1 cellular context compared by ENCODE assay signal in the genomic region with DNA sequence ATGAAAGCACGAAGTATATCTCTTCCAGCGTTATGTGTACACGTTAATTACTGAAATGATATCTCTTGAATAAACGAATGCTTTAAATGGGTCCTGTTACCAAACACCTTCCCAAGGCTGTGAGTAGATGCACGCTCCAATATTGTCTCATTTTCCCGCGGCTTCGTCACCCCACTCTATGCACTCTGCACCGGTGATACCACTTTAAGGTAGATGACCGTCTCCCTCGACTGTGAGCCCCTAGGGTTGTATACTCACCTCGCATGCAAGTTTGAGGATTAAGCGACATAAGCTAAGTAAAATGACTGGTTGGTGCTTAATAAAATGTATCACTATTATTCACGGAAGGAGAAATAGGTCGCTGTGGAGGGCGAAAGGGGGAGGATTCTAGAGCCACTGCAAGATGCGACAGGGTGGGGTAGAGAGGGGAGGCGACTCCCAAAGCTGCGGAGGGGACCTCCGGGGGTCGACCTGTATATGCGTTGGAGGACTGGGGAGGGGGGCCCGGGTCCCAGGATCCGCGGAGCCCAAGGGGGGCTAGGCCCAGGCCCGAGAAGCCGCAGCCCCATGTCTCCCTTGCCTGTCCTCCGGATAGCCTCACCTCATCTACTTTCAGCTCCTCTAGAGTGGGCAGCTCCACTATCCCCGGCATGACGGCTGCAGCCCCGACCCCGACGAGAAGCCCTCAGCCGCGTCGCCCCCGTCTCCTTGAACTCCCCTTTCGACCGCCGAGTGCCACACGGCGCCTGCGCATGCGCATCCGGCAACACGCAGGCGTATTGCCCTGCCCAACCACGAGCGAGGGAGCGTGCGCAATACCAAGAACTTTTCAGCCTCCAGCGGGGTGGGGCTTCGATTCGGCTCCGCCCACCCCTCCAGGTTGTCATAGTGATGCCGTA.
TF ChIP-seq lines count a peak whose summit lies in the region.

A gene (plus strand): TSS at position 883 of the 899 bp plus-strand sequence. CDS start 65 bp downstream, outside the sequence.
A gene (minus strand): TSS at position 754 of the 899 bp plus-strand sequence. CDS start 102 bp downstream, at position 652.

TF ChIP-seq in HepG2, 621 proteins besides CTCF, POLR2A, EP300 and RAD21 (continued from another document and continues in another):
- TF ChIP-seq SP1 (IDR thresholded peaks at IDR 0.05) (no peak), SP1 (CRISPR knock-in tag; IDR thresholded peaks at IDR 0.05) (peak; percentile 62), KDM3A (CRISPR knock-in tag; IDR thresholded peaks at IDR 0.05; ENCODE audit: low read depth) (no peak), ZNF768 (CRISPR knock-in tag; IDR thresholded peaks at IDR 0.05) (peak; percentile 50; the same call in 1 of the 2 replicates), ZNF235 (CRISPR knock-in tag; IDR thresholded peaks at IDR 0.05; ENCODE audit: borderline replicate concordance) (no peak), ZNF451 (CRISPR knock-in tag; IDR thresholded peaks at IDR 0.05) (no peak), ZNF546 (CRISPR knock-in tag; conservative IDR thresholded peaks at IDR 0.05) (no peak), MBD4 (IDR thresholded peaks at IDR 0.05; ENCODE audit: borderline replicate concordance, low read length) (no peak), EHMT2 (IDR thresholded peaks at IDR 0.05; ENCODE audit: borderline replicate concordance, low read depth, low read length) (no peak), ZSCAN21 (CRISPR knock-in tag; IDR thresholded peaks at IDR 0.05; ENCODE audit: borderline replicate concordance) (no peak), KDM5B (CRISPR knock-in tag; IDR thresholded peaks at IDR 0.05; ENCODE audit: borderline replicate concordance) (peak; percentile 91), ZNF230 (CRISPR knock-in tag; IDR thresholded peaks at IDR 0.05) (0 out of 2 replicates have a peak, but pooled peaks have one; percentile 66), ZNF3 (CRISPR knock-in tag; IDR thresholded peaks at IDR 0.05) (no peak), GTF2F1 (IDR thresholded peaks at IDR 0.05; ENCODE audit: low read length) (no peak), RXRA (CRISPR knock-in tag; IDR thresholded peaks at IDR 0.05) (peak; percentile 62), NR2C2 (CRISPR knock-in tag; IDR thresholded peaks at IDR 0.05; ENCODE audit: borderline replicate concordance) (peak; percentile 35), ZNF468 (CRISPR knock-in tag; IDR thresholded peaks at IDR 0.05) (no peak), TRIM24 (CRISPR knock-in tag; IDR thresholded peaks at IDR 0.05) (no peak), MED13 (CRISPR knock-in tag; IDR thresholded peaks at IDR 0.05) (no peak), ZNF343 (CRISPR knock-in tag; IDR thresholded peaks at IDR 0.05) (no peak), FOXA1 (IDR thresholded peaks at IDR 0.05) (no peak), FOXA1 (CRISPR knock-in tag; IDR thresholded peaks at IDR 0.05) (no peak), PAWR (CRISPR knock-in tag; IDR thresholded peaks at IDR 0.05; ENCODE audit: borderline replicate concordance) (no peak), ZNF264 (CRISPR knock-in tag; IDR thresholded peaks at IDR 0.05) (no peak), POLR2G (IDR thresholded peaks at IDR 0.05; ENCODE audit: low read depth, low read length) (peak; percentile 87), ZNF589 (CRISPR knock-in tag; conservative IDR thresholded peaks at IDR 0.05) (no peak), ZNF441 (CRISPR knock-in tag; IDR thresholded peaks at IDR 0.05; ENCODE audit: borderline replicate concordance) (no peak), SIN3A (IDR thresholded peaks at IDR 0.05; ENCODE audit: borderline replicate concordance, low read depth, low read length) (no peak), ZZZ3 (CRISPR knock-in tag; IDR thresholded peaks at IDR 0.05; ENCODE audit: borderline replicate concordance) (0 out of 2 replicates have a peak, but pooled peaks have one; percentile 40), ZNF558 (CRISPR knock-in tag; IDR thresholded peaks at IDR 0.05; ENCODE audit: borderline replicate concordance) (no peak), FOSL2 (CRISPR knock-in tag; IDR thresholded peaks at IDR 0.05) (peak; percentile 8; the same call in 1 of the 2 replicates), ZNF256 (CRISPR knock-in tag; conservative IDR thresholded peaks at IDR 0.05) (0 out of 2 replicates have a peak, but pooled peaks have one; percentile 48), ZFP41 (CRISPR knock-in tag; IDR thresholded peaks at IDR 0.05; ENCODE audit: borderline replicate concordance) (no peak), TEAD3 (CRISPR knock-in tag; optimal IDR thresholded peaks at IDR 0.05; ENCODE audit: borderline replicate concordance) (peak; percentile 42), ZNF674 (CRISPR knock-in tag; IDR thresholded peaks at IDR 0.05; ENCODE audit: low read depth) (no peak), ZNF337 (CRISPR knock-in tag; IDR thresholded peaks at IDR 0.05; ENCODE audit: borderline replicate concordance, low read depth) (no peak), ELF1 (CRISPR knock-in tag; IDR thresholded peaks at IDR 0.05) (no peak), ZNF274 (CRISPR knock-in tag; IDR thresholded peaks at IDR 0.05) (no peak), ZNF326 (CRISPR knock-in tag; IDR thresholded peaks at IDR 0.05; ENCODE audit: borderline replicate concordance) (no peak)
- TF ChIP-seq, protein P1, sequence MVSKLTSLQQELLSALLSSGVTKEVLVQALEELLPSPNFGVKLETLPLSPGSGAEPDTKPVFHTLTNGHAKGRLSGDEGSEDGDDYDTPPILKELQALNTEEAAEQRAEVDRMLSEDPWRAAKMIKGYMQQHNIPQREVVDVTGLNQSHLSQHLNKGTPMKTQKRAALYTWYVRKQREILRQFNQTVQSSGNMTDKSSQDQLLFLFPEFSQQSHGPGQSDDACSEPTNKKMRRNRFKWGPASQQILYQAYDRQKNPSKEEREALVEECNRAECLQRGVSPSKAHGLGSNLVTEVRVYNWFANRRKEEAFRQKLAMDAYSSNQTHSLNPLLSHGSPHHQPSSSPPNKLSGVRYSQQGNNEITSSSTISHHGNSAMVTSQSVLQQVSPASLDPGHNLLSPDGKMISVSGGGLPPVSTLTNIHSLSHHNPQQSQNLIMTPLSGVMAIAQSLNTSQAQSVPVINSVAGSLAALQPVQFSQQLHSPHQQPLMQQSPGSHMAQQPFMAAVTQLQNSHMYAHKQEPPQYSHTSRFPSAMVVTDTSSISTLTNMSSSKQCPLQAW (CRISPR knock-in tag; IDR thresholded peaks at IDR 0.05): peak; percentile 53; the same call in 1 of the 2 replicates
- TF ChIP-seq, protein P2, sequence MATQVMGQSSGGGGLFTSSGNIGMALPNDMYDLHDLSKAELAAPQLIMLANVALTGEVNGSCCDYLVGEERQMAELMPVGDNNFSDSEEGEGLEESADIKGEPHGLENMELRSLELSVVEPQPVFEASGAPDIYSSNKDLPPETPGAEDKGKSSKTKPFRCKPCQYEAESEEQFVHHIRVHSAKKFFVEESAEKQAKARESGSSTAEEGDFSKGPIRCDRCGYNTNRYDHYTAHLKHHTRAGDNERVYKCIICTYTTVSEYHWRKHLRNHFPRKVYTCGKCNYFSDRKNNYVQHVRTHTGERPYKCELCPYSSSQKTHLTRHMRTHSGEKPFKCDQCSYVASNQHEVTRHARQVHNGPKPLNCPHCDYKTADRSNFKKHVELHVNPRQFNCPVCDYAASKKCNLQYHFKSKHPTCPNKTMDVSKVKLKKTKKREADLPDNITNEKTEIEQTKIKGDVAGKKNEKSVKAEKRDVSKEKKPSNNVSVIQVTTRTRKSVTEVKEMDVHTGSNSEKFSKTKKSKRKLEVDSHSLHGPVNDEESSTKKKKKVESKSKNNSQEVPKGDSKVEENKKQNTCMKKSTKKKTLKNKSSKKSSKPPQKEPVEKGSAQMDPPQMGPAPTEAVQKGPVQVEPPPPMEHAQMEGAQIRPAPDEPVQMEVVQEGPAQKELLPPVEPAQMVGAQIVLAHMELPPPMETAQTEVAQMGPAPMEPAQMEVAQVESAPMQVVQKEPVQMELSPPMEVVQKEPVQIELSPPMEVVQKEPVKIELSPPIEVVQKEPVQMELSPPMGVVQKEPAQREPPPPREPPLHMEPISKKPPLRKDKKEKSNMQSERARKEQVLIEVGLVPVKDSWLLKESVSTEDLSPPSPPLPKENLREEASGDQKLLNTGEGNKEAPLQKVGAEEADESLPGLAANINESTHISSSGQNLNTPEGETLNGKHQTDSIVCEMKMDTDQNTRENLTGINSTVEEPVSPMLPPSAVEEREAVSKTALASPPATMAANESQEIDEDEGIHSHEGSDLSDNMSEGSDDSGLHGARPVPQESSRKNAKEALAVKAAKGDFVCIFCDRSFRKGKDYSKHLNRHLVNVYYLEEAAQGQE (IDR thresholded peaks at IDR 0.05; ENCODE audit: borderline replicate concordance in 1 of 2, low read depth in 1 of 2, low read length in 2 of 2): no peak
- TF ChIP-seq, protein P3, sequence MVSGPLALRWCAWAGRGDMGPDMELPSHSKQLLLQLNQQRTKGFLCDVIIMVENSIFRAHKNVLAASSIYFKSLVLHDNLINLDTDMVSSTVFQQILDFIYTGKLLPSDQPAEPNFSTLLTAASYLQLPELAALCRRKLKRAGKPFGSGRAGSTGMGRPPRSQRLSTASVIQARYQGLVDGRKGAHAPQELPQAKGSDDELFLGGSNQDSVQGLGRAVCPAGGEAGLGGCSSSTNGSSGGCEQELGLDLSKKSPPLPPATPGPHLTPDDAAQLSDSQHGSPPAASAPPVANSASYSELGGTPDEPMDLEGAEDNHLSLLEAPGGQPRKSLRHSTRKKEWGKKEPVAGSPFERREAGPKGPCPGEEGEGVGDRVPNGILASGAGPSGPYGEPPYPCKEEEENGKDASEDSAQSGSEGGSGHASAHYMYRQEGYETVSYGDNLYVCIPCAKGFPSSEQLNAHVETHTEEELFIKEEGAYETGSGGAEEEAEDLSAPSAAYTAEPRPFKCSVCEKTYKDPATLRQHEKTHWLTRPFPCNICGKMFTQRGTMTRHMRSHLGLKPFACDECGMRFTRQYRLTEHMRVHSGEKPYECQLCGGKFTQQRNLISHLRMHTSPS (CRISPR knock-in tag; IDR thresholded peaks at IDR 0.05; ENCODE audit: low read depth): no peak
- TF ChIP-seq, protein P4, sequence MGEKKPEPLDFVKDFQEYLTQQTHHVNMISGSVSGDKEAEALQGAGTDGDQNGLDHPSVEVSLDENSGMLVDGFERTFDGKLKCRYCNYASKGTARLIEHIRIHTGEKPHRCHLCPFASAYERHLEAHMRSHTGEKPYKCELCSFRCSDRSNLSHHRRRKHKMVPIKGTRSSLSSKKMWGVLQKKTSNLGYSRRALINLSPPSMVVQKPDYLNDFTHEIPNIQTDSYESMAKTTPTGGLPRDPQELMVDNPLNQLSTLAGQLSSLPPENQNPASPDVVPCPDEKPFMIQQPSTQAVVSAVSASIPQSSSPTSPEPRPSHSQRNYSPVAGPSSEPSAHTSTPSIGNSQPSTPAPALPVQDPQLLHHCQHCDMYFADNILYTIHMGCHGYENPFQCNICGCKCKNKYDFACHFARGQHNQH (CRISPR knock-in tag; IDR thresholded peaks at IDR 0.05): peak; percentile 58; the same call in 1 of the 2 replicates
- TF ChIP-seq, protein P5, sequence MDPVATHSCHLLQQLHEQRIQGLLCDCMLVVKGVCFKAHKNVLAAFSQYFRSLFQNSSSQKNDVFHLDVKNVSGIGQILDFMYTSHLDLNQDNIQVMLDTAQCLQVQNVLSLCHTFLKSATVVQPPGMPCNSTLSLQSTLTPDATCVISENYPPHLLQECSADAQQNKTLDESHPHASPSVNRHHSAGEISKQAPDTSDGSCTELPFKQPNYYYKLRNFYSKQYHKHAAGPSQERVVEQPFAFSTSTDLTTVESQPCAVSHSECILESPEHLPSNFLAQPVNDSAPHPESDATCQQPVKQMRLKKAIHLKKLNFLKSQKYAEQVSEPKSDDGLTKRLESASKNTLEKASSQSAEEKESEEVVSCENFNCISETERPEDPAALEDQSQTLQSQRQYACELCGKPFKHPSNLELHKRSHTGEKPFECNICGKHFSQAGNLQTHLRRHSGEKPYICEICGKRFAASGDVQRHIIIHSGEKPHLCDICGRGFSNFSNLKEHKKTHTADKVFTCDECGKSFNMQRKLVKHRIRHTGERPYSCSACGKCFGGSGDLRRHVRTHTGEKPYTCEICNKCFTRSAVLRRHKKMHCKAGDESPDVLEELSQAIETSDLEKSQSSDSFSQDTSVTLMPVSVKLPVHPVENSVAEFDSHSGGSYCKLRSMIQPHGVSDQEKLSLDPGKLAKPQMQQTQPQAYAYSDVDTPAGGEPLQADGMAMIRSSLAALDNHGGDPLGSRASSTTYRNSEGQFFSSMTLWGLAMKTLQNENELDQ (CRISPR knock-in tag; IDR thresholded peaks at IDR 0.05; ENCODE audit: borderline replicate concordance): no peak
- TF ChIP-seq, protein P6, sequence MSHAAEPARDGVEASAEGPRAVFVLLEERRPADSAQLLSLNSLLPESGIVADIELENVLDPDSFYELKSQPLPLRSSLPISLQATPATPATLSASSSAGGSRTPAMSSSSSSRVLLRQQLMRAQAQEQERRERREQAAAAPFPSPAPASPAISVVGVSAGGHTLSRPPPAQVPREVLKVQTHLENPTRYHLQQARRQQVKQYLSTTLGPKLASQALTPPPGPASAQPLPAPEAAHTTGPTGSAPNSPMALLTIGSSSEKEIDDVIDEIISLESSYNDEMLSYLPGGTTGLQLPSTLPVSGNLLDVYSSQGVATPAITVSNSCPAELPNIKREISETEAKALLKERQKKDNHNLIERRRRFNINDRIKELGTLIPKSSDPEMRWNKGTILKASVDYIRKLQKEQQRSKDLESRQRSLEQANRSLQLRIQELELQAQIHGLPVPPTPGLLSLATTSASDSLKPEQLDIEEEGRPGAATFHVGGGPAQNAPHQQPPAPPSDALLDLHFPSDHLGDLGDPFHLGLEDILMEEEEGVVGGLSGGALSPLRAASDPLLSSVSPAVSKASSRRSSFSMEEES (CRISPR knock-in tag; IDR thresholded peaks at IDR 0.05): no peak
- TF ChIP-seq, protein P7, sequence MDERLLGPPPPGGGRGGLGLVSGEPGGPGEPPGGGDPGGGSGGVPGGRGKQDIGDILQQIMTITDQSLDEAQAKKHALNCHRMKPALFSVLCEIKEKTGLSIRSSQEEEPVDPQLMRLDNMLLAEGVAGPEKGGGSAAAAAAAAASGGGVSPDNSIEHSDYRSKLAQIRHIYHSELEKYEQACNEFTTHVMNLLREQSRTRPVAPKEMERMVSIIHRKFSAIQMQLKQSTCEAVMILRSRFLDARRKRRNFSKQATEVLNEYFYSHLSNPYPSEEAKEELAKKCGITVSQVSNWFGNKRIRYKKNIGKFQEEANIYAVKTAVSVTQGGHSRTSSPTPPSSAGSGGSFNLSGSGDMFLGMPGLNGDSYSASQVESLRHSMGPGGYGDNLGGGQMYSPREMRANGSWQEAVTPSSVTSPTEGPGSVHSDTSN (CRISPR knock-in tag; IDR thresholded peaks at IDR 0.05): no peak
- TF ChIP-seq, protein P8, sequence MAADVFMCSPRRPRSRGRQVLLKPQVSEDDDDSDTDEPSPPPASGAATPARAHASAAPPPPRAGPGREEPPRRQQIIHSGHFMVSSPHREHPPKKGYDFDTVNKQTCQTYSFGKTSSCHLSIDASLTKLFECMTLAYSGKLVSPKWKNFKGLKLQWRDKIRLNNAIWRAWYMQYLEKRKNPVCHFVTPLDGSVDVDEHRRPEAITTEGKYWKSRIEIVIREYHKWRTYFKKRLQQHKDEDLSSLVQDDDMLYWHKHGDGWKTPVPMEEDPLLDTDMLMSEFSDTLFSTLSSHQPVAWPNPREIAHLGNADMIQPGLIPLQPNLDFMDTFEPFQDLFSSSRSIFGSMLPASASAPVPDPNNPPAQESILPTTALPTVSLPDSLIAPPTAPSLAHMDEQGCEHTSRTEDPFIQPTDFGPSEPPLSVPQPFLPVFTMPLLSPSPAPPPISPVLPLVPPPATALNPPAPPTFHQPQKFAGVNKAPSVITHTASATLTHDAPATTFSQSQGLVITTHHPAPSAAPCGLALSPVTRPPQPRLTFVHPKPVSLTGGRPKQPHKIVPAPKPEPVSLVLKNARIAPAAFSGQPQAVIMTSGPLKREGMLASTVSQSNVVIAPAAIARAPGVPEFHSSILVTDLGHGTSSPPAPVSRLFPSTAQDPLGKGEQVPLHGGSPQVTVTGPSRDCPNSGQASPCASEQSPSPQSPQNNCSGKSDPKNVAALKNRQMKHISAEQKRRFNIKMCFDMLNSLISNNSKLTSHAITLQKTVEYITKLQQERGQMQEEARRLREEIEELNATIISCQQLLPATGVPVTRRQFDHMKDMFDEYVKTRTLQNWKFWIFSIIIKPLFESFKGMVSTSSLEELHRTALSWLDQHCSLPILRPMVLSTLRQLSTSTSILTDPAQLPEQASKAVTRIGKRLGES (CRISPR knock-in tag; IDR thresholded peaks at IDR 0.05; ENCODE audit: borderline replicate concordance): no peak
